ENCODE assay signal across 9 cellular contexts in genomic region chr6:41939091-41939847, GRCh38. TPM values are rescaled to one million over a fixed set of nuclear protein-coding genes. Genes with fewer than 3 reads are reported as not detected.
A peak's percentile ranks its signal among the peaks of the same experiment; 100 is the strongest.
DNase-seq lines count a peak whose midpoint lies in the region; ATAC-seq and TF ChIP-seq lines count a peak whose summit lies in the region.
"Had no signal": no experiment of that assay in that cellular context is flagged by ENCODE, and none has a peak within 500 bp of the region (broad histone marks: within the 10 kb centered on the region; RNA-seq: fewer than 3 reads in every experiment).

No MANE protein-coding gene starts in this region.

- no peak overlapping the region for H4K91ac ChIP-seq in neuronal stem cell (ENCODE audit: low read depth, low read length, poor library complexity)

- peaks cover 70% of the 10 kb centered on the region for H3K36me3 Mint-ChIP-seq in activated naive CD4-positive, alpha-beta T cell treated with anti-CD3 and anti-CD28 coated beads for 36 hours (ENCODE audit: low read depth)

- peak overlapping the region; percentile 78 for H3K4me3 ChIP-seq in WI38 (ENCODE audit: low read depth, low read length)
- H3K4me3 ChIP-seq in fibroblast of lung (replicated peaks in 1 of 4; ENCODE audit: control extremely low read depth in 1 of 4, insufficient read depth in 1 of 4, low read depth in 3 of 4, low read length in 4 of 4) = peak overlapping the region in 2 of 4 experiments; percentile 74 to 95
- H3K4me3 ChIP-seq in neuronal stem cell (ENCODE audit: low read length in 2 of 2) = no peak overlapping the region
- H3K4me3 ChIP-seq: body of pancreas had no signal

- no peak overlapping the region for H3K18ac ChIP-seq in neuronal stem cell (ENCODE audit: low read length)

- H3K4me1 ChIP-seq in fibroblast of lung (ENCODE audit: control insufficient read depth, extremely low read depth, insufficient read depth, low read length) (peaks cover 16% of the 10 kb centered on the region), neuronal stem cell (ENCODE audit: control insufficient read depth in 2 of 2, insufficient read depth in 1 of 2, low read depth in 1 of 2, low read length in 2 of 2) (peaks cover 18 to 21% of the 10 kb centered on the region in 2 donors)

- no peak overlapping the region for H2BK5ac ChIP-seq in neuronal stem cell (ENCODE audit: low read length)

- no peaks in the 10 kb centered on the region for H3K27me3 Mint-ChIP-seq in activated naive CD4-positive, alpha-beta T cell treated with anti-CD3 and anti-CD28 coated beads for 36 hours (ENCODE audit: low read depth)

- no peak overlapping the region for H3K14ac ChIP-seq in neuronal stem cell (ENCODE audit: low read length)

- peaks cover 6% of the 10 kb centered on the region for H3K79me1 ChIP-seq in neuronal stem cell (ENCODE audit: low read depth, low read length)

- H3K9ac ChIP-seq in fibroblast of lung (ENCODE audit: insufficient read depth, low read length) = no peak overlapping the region
- peak overlapping the region; percentile 73 for H3K9ac ChIP-seq in neuronal stem cell (ENCODE audit: low read depth, low read length, poor library complexity)

- H3K27ac ChIP-seq in fibroblast of lung (ENCODE audit: insufficient read depth, low read length) = peak overlapping the region; percentile 26
- H3K27ac ChIP-seq in neuronal stem cell (replicated peaks; ENCODE audit: low read length) = peak overlapping the region; percentile 39

- DNase-seq in activated naive CD4-positive, alpha-beta T cell treated with anti-CD3 and anti-CD28 coated beads for 36 hours = peak; percentile 76
- no peak for DNase-seq in activated naive CD4-positive, alpha-beta T cell (lab: John Stamatoyannopoulos, UW)
- DNase-seq in fibroblast of lung (ENCODE audit: low read depth in 2 of 2) (peak; percentile 42 to 68), neuronal stem cell (ENCODE audit: low spot score) (peak; percentile 29), GM13976 (ENCODE audit: low spot score) (no peak)

- peaks cover 46% of the 10 kb centered on the region for H3K4me1 Mint-ChIP-seq in activated naive CD4-positive, alpha-beta T cell treated with anti-CD3 and anti-CD28 coated beads for 36 hours (ENCODE audit: low read depth)

- no peak overlapping the region for H2BK120ac ChIP-seq in neuronal stem cell (ENCODE audit: low read depth, low read length)

- in situ Hi-C loops in GM13976 (cut with MboI; ENCODE audit: low sequenced_read_pairs, unreplicated experiment) = loop anchor here (5.0 to 10.0 kb wide), 2 partner anchors 94 to 103 kb away; no protein-coding TSS in a partner anchor

- H2BK15ac ChIP-seq in neuronal stem cell (ENCODE audit: low read length) = no peak overlapping the region

- ATAC-seq in GM19351 (IDR thresholded peaks at IDR 0.05; ENCODE audit: unreplicated experiment) (no peak), HG03139 (IDR thresholded peaks at IDR 0.05; ENCODE audit: unreplicated experiment) (no peak)
- ATAC-seq: body of pancreas had no signal

- no peak overlapping the region for H3K23ac ChIP-seq in neuronal stem cell (ENCODE audit: low read depth, low read length, poor library complexity)

- no peaks in the 10 kb centered on the region for H3K9me3 Mint-ChIP-seq in activated naive CD4-positive, alpha-beta T cell treated with anti-CD3 and anti-CD28 coated beads for 36 hours

- peak overlapping the region; percentile 100 for H3K4me3 Mint-ChIP-seq in activated naive CD4-positive, alpha-beta T cell treated with anti-CD3 and anti-CD28 coated beads for 36 hours

- H3K27me3 ChIP-seq in fibroblast of lung (ENCODE audit: control insufficient read depth, insufficient read depth, low read length) (no peaks in the 10 kb centered on the region), neuronal stem cell (ENCODE audit: control insufficient read depth in 3 of 3, insufficient read depth in 3 of 3, low read depth in 1 of 3, low read length in 3 of 3) (no peaks in the 10 kb centered on the region)
- H3K27me3 ChIP-seq: body of pancreas had no signal

- no peak overlapping the region for H4K8ac ChIP-seq in neuronal stem cell (ENCODE audit: low read depth, low read length)

- H3K79me2 ChIP-seq in fibroblast of lung (ENCODE audit: control insufficient read depth, insufficient read depth, low read length) = peaks cover 41% of the 10 kb centered on the region

- H2BK12ac ChIP-seq in neuronal stem cell (ENCODE audit: low read length) = no peak overlapping the region

- H3K9me3 ChIP-seq in fibroblast of lung (ENCODE audit: control insufficient read depth, insufficient read depth, low read depth, low read length) (no peaks in the 10 kb centered on the region), neuronal stem cell (replicated peaks in 1 of 2; ENCODE audit: control insufficient read depth in 2 of 2, insufficient read depth in 1 of 2, low read depth in 1 of 2, low read length in 2 of 2) (no peaks in the 10 kb centered on the region)
- H3K9me3 ChIP-seq: body of pancreas had no signal

- H3K27ac Mint-ChIP-seq in activated naive CD4-positive, alpha-beta T cell treated with anti-CD3 and anti-CD28 coated beads for 36 hours = peak overlapping the region; percentile 99

- no CpG with 5 or more reads among the region's 12 CpGs for WGBS in neuronal stem cell (ENCODE audit: extremely low coverage in 2 of 2, insufficient read length in 2 of 2, insufficient replicate concordance in 1 of 2), 2 donors

- CTCF ChIA-PET in activated naive CD4-positive, alpha-beta T cell treated with anti-CD3 and anti-CD28 coated beads for 36 hours (lab: Charles Lee) = interaction anchor here (0.6 to 13.6 kb wide), 14 partner anchors 11 to 151 kb away, joined by 3 to 296 read pairs (median 5); partner anchors contain the start of genes BYSL, MED20, TAF8 and TOMM6

- H2AK5ac ChIP-seq in neuronal stem cell (ENCODE audit: low read depth, low read length) = no peak overlapping the region

- intact Hi-C loops in activated naive CD4-positive, alpha-beta T cell treated with anti-CD3 and anti-CD28 coated beads for 36 hours (cut with micrococcal nuclease) = loop anchor here (5.0 kb wide), 1 partner anchor 152 kb away; the partner anchor contains the start of gene TOMM6

- H2AFZ ChIP-seq in fibroblast of lung (ENCODE audit: low read length) (no peak overlapping the region), neuronal stem cell (ENCODE audit: low read length) (peak overlapping the region; percentile 0)

- TF ChIP-seq CTCF in WI38 (IDR thresholded peaks at IDR 0.05; ENCODE audit: low read depth, low read length) = no peak
- TF ChIP-seq CTCF in fibroblast of lung (conservative IDR thresholded peaks at IDR 0.05 in 1 of 2, IDR thresholded peaks at IDR 0.05 in 1 of 2; ENCODE audit: low read depth in 1 of 2, low read length in 2 of 2) = no peak
- TF ChIP-seq CTCF in GM13976 (IDR thresholded peaks at IDR 0.05; ENCODE audit: borderline replicate concordance, control extremely low read depth, extremely low read depth, insufficient read depth, missing control alignments) = no peak

- H3K4me2 ChIP-seq in fibroblast of lung (ENCODE audit: extremely low read depth, insufficient read depth, low read length) (no peak overlapping the region), neuronal stem cell (ENCODE audit: insufficient read depth, low read length, poor library complexity, severe bottlenecking) (no peak overlapping the region)

- H3K36me3 ChIP-seq in fibroblast of lung (ENCODE audit: control insufficient read depth, insufficient read depth, low read length) (peaks cover 16% of the 10 kb centered on the region), neuronal stem cell (replicated peaks in 1 of 2; ENCODE audit: control insufficient read depth in 2 of 2, insufficient read depth in 2 of 2, low read length in 2 of 2) (peaks cover 16 to 42% of the 10 kb centered on the region in 2 donors)

- H4K20me1 ChIP-seq in fibroblast of lung (ENCODE audit: control insufficient read depth, extremely low read depth, insufficient read depth, low read length) = no peaks in the 10 kb centered on the region

- no peak overlapping the region for H3K4ac ChIP-seq in neuronal stem cell (ENCODE audit: low read length)

RNA-seq across cellular contexts. Expression of gene CCND3, which starts 2.3 kb away (rescaled TPM):
- total RNA-seq in activated naive CD4-positive, alpha-beta T cell treated with anti-CD3 and anti-CD28 coated beads for 36 hours = 1,000 to 10,000 TPM; 1,152 to 1,165 TPM
- total RNA-seq in fibroblast of lung = 10.3 and 15.0 TPM in 2 replicates
- polyA plus RNA-seq in fibroblast of lung = 29.6 and 43.7 TPM in 2 replicates
- 35.6 and 56.9 TPM in 2 replicates for polyA plus RNA-seq in fibroblast of lung (2012)
- 32.1 and 51.6 TPM in 2 replicates for polyA minus RNA-seq in fibroblast of lung (ENCODE audit: low replicate concordance)
- 14.7 TPM for polyA plus RNA-seq in neuronal stem cell (2013, experiment 1 of 2)
- polyA plus RNA-seq in neuronal stem cell (2013, experiment 2 of 2) = 15.1 TPM

RNA-seq across cellular contexts. Expression of gene BYSL, which starts 18.0 kb away (rescaled TPM):
- total RNA-seq in activated naive CD4-positive, alpha-beta T cell treated with anti-CD3 and anti-CD28 coated beads for 36 hours = 10 to 100 TPM; 49.8 TPM
- total RNA-seq in fibroblast of lung = 13.7 and 14.9 TPM in 2 replicates
- 11.3 and 19.7 TPM in 2 replicates for polyA plus RNA-seq in fibroblast of lung
- 15.8 and 28.6 TPM in 2 replicates for polyA plus RNA-seq in fibroblast of lung (2012)
- 55.8 and 72.2 TPM in 2 replicates for polyA minus RNA-seq in fibroblast of lung (ENCODE audit: low replicate concordance)
- polyA plus RNA-seq in neuronal stem cell (2013, experiment 1 of 2) = 16.2 TPM
- 15.3 TPM for polyA plus RNA-seq in neuronal stem cell (2013, experiment 2 of 2)

RNA-seq across cellular contexts. Expression of gene MED20, which starts 18.3 kb away (rescaled TPM):
- 10 to 100 TPM; 24.0 to 27.4 TPM for total RNA-seq in activated naive CD4-positive, alpha-beta T cell treated with anti-CD3 and anti-CD28 coated beads for 36 hours
- total RNA-seq in fibroblast of lung = 24.9 and 27.7 TPM in 2 replicates
- polyA plus RNA-seq in fibroblast of lung = 38.6 and 40.0 TPM in 2 replicates
- 23.9 and 25.4 TPM in 2 replicates for polyA plus RNA-seq in fibroblast of lung (2012)
- 50.0 and 113 TPM in 2 replicates for polyA minus RNA-seq in fibroblast of lung (ENCODE audit: low replicate concordance)
- polyA plus RNA-seq in neuronal stem cell (2013, experiment 1 of 2) = 15.9 TPM
- 15.4 TPM for polyA plus RNA-seq in neuronal stem cell (2013, experiment 2 of 2)

RNA-seq across cellular contexts. Expression of gene USP49, which starts 44.1 kb away (rescaled TPM):
- total RNA-seq in activated naive CD4-positive, alpha-beta T cell treated with anti-CD3 and anti-CD28 coated beads for 36 hours = 1 to 10 TPM; 8.3 to 8.4 TPM
- total RNA-seq in fibroblast of lung = 1.8 and 2.3 TPM in 2 replicates
- 1.0 and 1.5 TPM in 2 replicates for polyA plus RNA-seq in fibroblast of lung
- polyA plus RNA-seq in fibroblast of lung (2012) = 1.0 and 1.2 TPM in 2 replicates
- polyA minus RNA-seq in fibroblast of lung (ENCODE audit: low replicate concordance) = 0.67 and 0.96 TPM in 2 replicates
- 26.2 TPM for polyA plus RNA-seq in neuronal stem cell (2013, experiment 1 of 2)
- polyA plus RNA-seq in neuronal stem cell (2013, experiment 2 of 2) = 26.0 TPM

Comparison
In these comparisons a context has a peak if more than half of its experiments do, and no peak if none do; other contexts are left out.
1. DNase-seq: peak in activated naive CD4-positive, alpha-beta T cell treated with anti-CD3 and anti-CD28 coated beads for 36 hours (single experiment), fibroblast of lung (2 of 2) and neuronal stem cell (single experiment); none in activated naive CD4-positive, alpha-beta T cell (0 of 4) and GM13976 (single experiment).
2. RNA of gene CCND3, which starts 2.3 kb away (total RNA-seq): 1,152 to 1,165 TPM in activated naive CD4-positive, alpha-beta T cell treated with anti-CD3 and anti-CD28 coated beads for 36 hours; 10.3 to 15.0 TPM in fibroblast of lung; every median in the first group is over 10 times any median in the second.